8 cellular contexts compared by ENCODE assay signal in genomic region chr15:42920281-42921048, GRCh38. TPM values are rescaled to one million over a fixed set of nuclear protein-coding genes. Genes with fewer than 3 reads are reported as not detected.
A peak's percentile ranks its signal among the peaks of the same experiment; 100 is the strongest.
DNase-seq lines count a peak whose midpoint lies in the region; ATAC-seq, FAIRE-seq and TF ChIP-seq lines count a peak whose summit lies in the region.

Gene TTBK2, minus strand, starts transcription at chr15:42920778. Its CDS starts 42,161 bp downstream, at chr15:42878617.

- no peak for FAIRE-seq in keratinocyte (lab: Jason Lieb, UNC)

- TF ChIP-seq CTCF in AG09319 (IDR thresholded peaks at IDR 0.05; ENCODE audit: low read depth, low read length): no peak
- TF ChIP-seq CTCF in keratinocyte (optimal IDR thresholded peaks at IDR 0.05 in 1 of 3, IDR thresholded peaks at IDR 0.05 in 1 of 3, conservative IDR thresholded peaks at IDR 0.05 in 1 of 3; ENCODE audit: extremely low read depth in 1 of 3, insufficient read depth in 2 of 3, low read length in 3 of 3): no peak

- H3K27ac ChIP-seq in keratinocyte (ENCODE audit: control insufficient read depth, insufficient read depth, low read length): peak within 1 kb of the TSS; percentile 74

- peak within 1 kb of the TSS; percentile 83 for H3K9ac ChIP-seq in keratinocyte (ENCODE audit: control insufficient read depth, extremely low read depth, insufficient read depth, low read length)

- peaks cover 28% of the 10 kb centered on the region for H3K79me2 ChIP-seq in keratinocyte (ENCODE audit: control insufficient read depth, insufficient read depth, low read length)

- no peaks in the 10 kb centered on the region for H3K9me3 ChIP-seq in keratinocyte (ENCODE audit: control insufficient read depth, low read depth, low read length)

- H3K36me3 ChIP-seq in keratinocyte (ENCODE audit: control insufficient read depth in 2 of 2, extremely low read depth in 1 of 2, insufficient read depth in 2 of 2, low read length in 2 of 2): peaks cover 1 to 5% of the 10 kb centered on the region in 2 experiments

- no peaks in the 10 kb centered on the region for H3K9me1 ChIP-seq in keratinocyte (ENCODE audit: control insufficient read depth, extremely low read depth, insufficient read depth, low read length)

- H3K27me3 ChIP-seq in keratinocyte (ENCODE audit: control insufficient read depth, extremely low read depth, insufficient read depth, low read length): no peaks in the 10 kb centered on the region

- peak within 1 kb of the TSS; percentile 99 for H3K4me2 ChIP-seq in keratinocyte (ENCODE audit: control insufficient read depth, extremely low read depth, insufficient read depth, low read depth, low read length)

- dilution Hi-C loops in keratinocyte (cut with MboI; ENCODE audit: extremely low pct_ligation_motif_present, low sequenced_read_pairs): no loop called here

- H3K4me3 ChIP-seq in keratinocyte (ENCODE audit: control insufficient read depth in 2 of 3, extremely low read depth in 1 of 3, insufficient read depth in 2 of 3, low read depth in 1 of 3, low read length in 3 of 3): peak within 1 kb of the TSS; percentile 83 to 96 (median 85)

- DNase-seq in AG09319 (ENCODE audit: extremely low read depth, low read depth) (peak; percentile 98), NCI-H446 treated with DMSO at 0.1 percent for 48 hours (lab: John Stamatoyannopoulos, UW) (peak; percentile 97), cerebellar nuclear complex (lab: John Stamatoyannopoulos, UW) (peak; percentile 94 to 99), keratinocyte (ENCODE audit: low read depth, low spot score) (peak; percentile 95)
- DNase-seq in stimulated activated CD4-positive, alpha-beta T cell treated with anti-CD3 and anti-CD28 coated beads, Interleukin-15, amount 100 ng/mL, for 1 hour (ENCODE audit: low read depth in 1 of 2, low spot score in 1 of 2): peak; percentile 95

- H2AFZ ChIP-seq in keratinocyte (ENCODE audit: control insufficient read depth, low read length): peak within 1 kb of the TSS; percentile 99

- ATAC-seq in GM19035 (IDR thresholded peaks at IDR 0.05; ENCODE audit: unreplicated experiment): peak; percentile 94
- peak; percentile 96 for ATAC-seq in HG03354 (IDR thresholded peaks at IDR 0.05; ENCODE audit: poor library complexity, severe bottlenecking, unreplicated experiment)
- peak; percentile 96 to 97 for ATAC-seq in activated CD4-positive, CD25-positive, alpha-beta regulatory T cell treated with anti-CD3 and anti-CD28 coated beads, Interleukin-2, amount 50 U/mL, for 24 hours

- H4K20me1 ChIP-seq in keratinocyte (ENCODE audit: control insufficient read depth, extremely low read depth, insufficient read depth, low read length): no peaks in the 10 kb centered on the region

- peaks cover 22% of the 10 kb centered on the region for H3K4me1 ChIP-seq in keratinocyte (ENCODE audit: control insufficient read depth, extremely low read depth, insufficient read depth, low read length)

RNA-seq across cellular contexts. Expression of gene TTBK2, which starts in this region (rescaled TPM):
- 4.7 to 7.3 TPM (median 4.8 TPM) in 3 replicates for polyA plus RNA-seq in keratinocyte
- 2.1 TPM for polyA plus RNA-seq in keratinocyte (2011; ENCODE audit: low read depth)
- 2.8 and 5.1 TPM in 2 replicates for polyA plus RNA-seq in keratinocyte (2011; cell fraction: cytosol; rRNA removed)
- polyA plus RNA-seq in keratinocyte (2011; cell fraction: nucleus; rRNA removed): 11.5 and 12.7 TPM in 2 replicates
- polyA plus RNA-seq in keratinocyte (2012; ENCODE audit: low replicate concordance): 3.2 TPM in 2 replicates
- polyA minus RNA-seq in keratinocyte: 4.9 to 17.5 TPM (median 11.1 TPM) in 3 replicates
- 6.3 TPM for polyA minus RNA-seq in keratinocyte (2011; cell fraction: cytosol; rRNA and poly(A)+ RNA removed)
- 9.8 and 18.8 TPM in 2 replicates for polyA minus RNA-seq in keratinocyte (2011; cell fraction: nucleus; rRNA and poly(A)+ RNA removed)

Comparison
In these comparisons a context has a peak if more than half of its experiments do, and no peak if none do; other contexts are left out.
1. Peak in every context shown above with its lines: DNase-seq, ATAC-seq, H3K4me3 ChIP-seq and H3K27ac ChIP-seq.